Comparison of ENCODE assay signal across 1 cellular context in the genomic region with DNA sequence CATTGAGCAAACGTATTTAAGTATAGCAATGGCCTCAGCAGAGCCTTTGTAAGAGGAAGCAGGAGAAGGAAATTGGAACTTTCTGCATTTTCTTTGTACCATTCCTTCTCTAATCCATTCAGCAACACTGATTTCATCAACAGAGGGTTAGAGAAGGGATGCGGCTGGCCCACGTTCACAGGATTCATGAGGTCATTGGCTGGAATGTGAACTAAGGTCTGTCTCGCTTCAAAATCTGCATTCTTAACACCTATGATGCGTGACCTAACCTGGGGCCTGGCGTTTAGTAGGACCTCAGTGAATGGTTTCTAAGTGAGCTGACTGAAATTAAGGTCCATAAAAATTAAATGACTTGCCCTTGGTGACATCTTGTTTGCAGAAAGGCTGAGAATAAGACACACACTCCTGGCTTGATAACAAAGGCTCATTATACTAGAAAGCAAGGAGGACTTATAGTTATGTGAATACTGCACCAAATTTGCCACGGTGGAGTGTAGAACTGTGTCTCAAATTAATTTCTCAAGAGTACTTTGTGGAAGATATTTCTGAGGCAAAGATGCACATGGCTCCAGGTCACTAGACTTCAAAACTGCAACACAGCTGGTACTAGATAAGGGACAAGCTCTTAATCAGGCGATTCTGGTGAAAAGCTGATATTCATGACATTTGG.
TF ChIP-seq lines count a peak whose summit lies in the region.

No MANE protein-coding gene starts in this region.

TF ChIP-seq in GM23338, 12 proteins besides CTCF, POLR2A, EP300 and RAD21 (continued from another document):
- TF ChIP-seq, protein P1, sequence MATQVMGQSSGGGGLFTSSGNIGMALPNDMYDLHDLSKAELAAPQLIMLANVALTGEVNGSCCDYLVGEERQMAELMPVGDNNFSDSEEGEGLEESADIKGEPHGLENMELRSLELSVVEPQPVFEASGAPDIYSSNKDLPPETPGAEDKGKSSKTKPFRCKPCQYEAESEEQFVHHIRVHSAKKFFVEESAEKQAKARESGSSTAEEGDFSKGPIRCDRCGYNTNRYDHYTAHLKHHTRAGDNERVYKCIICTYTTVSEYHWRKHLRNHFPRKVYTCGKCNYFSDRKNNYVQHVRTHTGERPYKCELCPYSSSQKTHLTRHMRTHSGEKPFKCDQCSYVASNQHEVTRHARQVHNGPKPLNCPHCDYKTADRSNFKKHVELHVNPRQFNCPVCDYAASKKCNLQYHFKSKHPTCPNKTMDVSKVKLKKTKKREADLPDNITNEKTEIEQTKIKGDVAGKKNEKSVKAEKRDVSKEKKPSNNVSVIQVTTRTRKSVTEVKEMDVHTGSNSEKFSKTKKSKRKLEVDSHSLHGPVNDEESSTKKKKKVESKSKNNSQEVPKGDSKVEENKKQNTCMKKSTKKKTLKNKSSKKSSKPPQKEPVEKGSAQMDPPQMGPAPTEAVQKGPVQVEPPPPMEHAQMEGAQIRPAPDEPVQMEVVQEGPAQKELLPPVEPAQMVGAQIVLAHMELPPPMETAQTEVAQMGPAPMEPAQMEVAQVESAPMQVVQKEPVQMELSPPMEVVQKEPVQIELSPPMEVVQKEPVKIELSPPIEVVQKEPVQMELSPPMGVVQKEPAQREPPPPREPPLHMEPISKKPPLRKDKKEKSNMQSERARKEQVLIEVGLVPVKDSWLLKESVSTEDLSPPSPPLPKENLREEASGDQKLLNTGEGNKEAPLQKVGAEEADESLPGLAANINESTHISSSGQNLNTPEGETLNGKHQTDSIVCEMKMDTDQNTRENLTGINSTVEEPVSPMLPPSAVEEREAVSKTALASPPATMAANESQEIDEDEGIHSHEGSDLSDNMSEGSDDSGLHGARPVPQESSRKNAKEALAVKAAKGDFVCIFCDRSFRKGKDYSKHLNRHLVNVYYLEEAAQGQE (IDR thresholded peaks at IDR 0.05; ENCODE audit: unreplicated experiment) = no peak
- TF ChIP-seq ZNF114 (CRISPR knock-in tag; IDR thresholded peaks at IDR 0.05) = no peak
